8 cellular contexts compared by ENCODE assay signal in the genomic region with DNA sequence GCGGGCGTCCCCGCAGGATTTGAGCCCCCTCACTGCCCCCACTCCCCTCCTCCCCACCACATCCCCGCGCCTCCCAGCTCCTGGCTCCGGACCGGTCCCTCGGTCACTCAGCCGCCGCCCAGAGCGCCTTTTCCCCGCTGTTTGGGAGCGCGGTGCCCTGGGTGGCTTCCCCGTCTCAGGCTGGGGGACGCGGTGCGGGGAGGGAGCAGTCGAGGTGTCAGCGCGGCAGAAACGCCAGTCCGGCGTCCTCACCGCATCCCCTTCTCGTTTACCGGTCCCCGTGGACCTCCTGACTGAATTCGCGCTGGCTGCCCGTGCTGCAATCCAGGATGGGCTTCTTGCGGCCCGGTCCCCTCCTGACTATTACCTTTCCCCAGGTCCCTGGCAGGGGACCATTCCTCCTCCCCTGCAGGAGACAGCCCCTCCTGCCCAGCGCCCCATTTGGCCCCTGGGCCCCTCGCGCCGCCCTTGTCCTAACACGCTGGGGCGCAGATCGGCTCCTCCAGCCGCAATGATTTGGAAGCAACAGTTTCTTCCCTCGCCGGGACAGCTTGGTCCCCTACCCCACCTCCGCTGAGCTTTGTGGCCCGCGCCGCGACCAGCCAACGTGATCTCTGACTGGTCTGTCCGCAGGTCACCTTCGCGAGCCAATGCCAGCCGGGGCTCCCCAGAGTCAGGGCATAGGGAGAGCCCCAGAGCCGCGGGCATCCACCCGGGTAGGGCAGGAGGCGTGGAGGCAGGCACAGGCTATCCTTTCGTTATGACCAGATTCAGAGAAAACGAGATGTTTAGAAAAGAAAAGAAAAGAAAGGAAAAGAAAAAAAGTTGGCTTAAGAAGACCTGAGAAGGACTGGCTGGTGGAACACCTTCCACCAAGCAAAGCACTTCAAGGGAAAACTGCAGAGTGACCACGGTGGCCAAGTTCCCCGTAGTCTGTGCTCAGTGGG. TPM values are rescaled to one million over a fixed set of nuclear protein-coding genes. Genes with fewer than 3 reads are reported as not detected.
DNase-seq lines count a peak whose midpoint lies in the region; ATAC-seq and TF ChIP-seq lines count a peak whose summit lies in the region.

No MANE protein-coding gene starts in this region.

- no peak for ATAC-seq in activated naive CD8-positive, alpha-beta T cell treated with anti-CD3 and anti-CD28 coated beads, Interleukin-2, amount 50 U/mL, for 24 hours
- peak in 1 of 2 donors; percentile 10 for ATAC-seq in stimulated activated naive B cell treated with anti-CD40 and anti-IgM and Interleukin-4, amounts not matched to agents 10 μg/mL and 1 μg/mL and 100 μg/mL, for 72 hours (replicated peaks)
- ATAC-seq in HG03378 (IDR thresholded peaks at IDR 0.05; ENCODE audit: unreplicated experiment) (no peak), GM18520 (IDR thresholded peaks at IDR 0.05; ENCODE audit: unreplicated experiment) (no peak)

- peaks cover 0 to 8% (median 2%) of the 10 kb centered on the region in 7 donors for H3K9me3 Mint-ChIP-seq in CD14-positive monocyte
- no peaks in the 10 kb centered on the region for H3K9me3 Mint-ChIP-seq in activated naive CD8-positive, alpha-beta T cell treated with anti-CD3 and anti-CD28 coated beads, Interleukin-2, amount 50 U/mL, for 24 hours
- H3K9me3 Mint-ChIP-seq in stimulated activated naive B cell treated with anti-CD40 and anti-IgM and Interleukin-4, amounts not matched to agents 10 μg/mL and 1 μg/mL and 100 μg/mL, for 72 hours = no peaks in the 10 kb centered on the region

- no peak for TF ChIP-seq CTCF in CD14-positive monocyte (IDR thresholded peaks at IDR 0.05)

- DNase-seq in CD14-positive monocyte (ENCODE audit: low spot score) (no peak), HK-2 (ENCODE audit: unreplicated experiment) (peak; percentile 32), iPS-NIHi11 (ENCODE audit: low spot score) (peak; percentile 30), SW 1271 (lab: John Stamatoyannopoulos, UW) (no peak)
- peak; percentile 49 for DNase-seq in activated naive CD8-positive, alpha-beta T cell treated with anti-CD3 and anti-CD28 coated beads, Interleukin-2, amount 50 U/mL, for 24 hours
- DNase-seq in stimulated activated naive B cell treated with anti-CD40 and anti-IgM and Interleukin-4, amounts not matched to agents 10 μg/mL and 1 μg/mL and 100 μg/mL, for 72 hours = peak; percentile 51

- H3K36me3 Mint-ChIP-seq in CD14-positive monocyte = peaks cover 0 to 4% of the 10 kb centered on the region in 2 donors
- H3K36me3 Mint-ChIP-seq in activated naive CD8-positive, alpha-beta T cell treated with anti-CD3 and anti-CD28 coated beads, Interleukin-2, amount 50 U/mL, for 24 hours (ENCODE audit: low read depth) = peaks cover 4% of the 10 kb centered on the region
- H3K36me3 Mint-ChIP-seq in stimulated activated naive B cell treated with anti-CD40 and anti-IgM and Interleukin-4, amounts not matched to agents 10 μg/mL and 1 μg/mL and 100 μg/mL, for 72 hours = peaks cover 45 to 48% of the 10 kb centered on the region in 2 donors

- peak overlapping the region; percentile 91 to 96 for H3K4me3 Mint-ChIP-seq in CD14-positive monocyte
- peak overlapping the region; percentile 90 for H3K4me3 Mint-ChIP-seq in activated naive CD8-positive, alpha-beta T cell treated with anti-CD3 and anti-CD28 coated beads, Interleukin-2, amount 50 U/mL, for 24 hours
- peak overlapping the region; percentile 91 to 98 for H3K4me3 Mint-ChIP-seq in stimulated activated naive B cell treated with anti-CD40 and anti-IgM and Interleukin-4, amounts not matched to agents 10 μg/mL and 1 μg/mL and 100 μg/mL, for 72 hours

- intact Hi-C loops in CD14-positive monocyte (cut with micrococcal nuclease) = loop anchor here in 1 of 2 donors (5.0 kb wide), 1 partner anchor 42 kb away; no protein-coding TSS in a partner anchor

- H3K27me3 Mint-ChIP-seq in CD14-positive monocyte (ENCODE audit: low read depth in 3 of 3) = peaks cover 28 to 46% (median 38%) of the 10 kb centered on the region in 3 donors
- peaks cover 15% of the 10 kb centered on the region for H3K27me3 Mint-ChIP-seq in activated naive CD8-positive, alpha-beta T cell treated with anti-CD3 and anti-CD28 coated beads, Interleukin-2, amount 50 U/mL, for 24 hours
- no peaks in the 10 kb centered on the region for H3K27me3 Mint-ChIP-seq in stimulated activated naive B cell treated with anti-CD40 and anti-IgM and Interleukin-4, amounts not matched to agents 10 μg/mL and 1 μg/mL and 100 μg/mL, for 72 hours

- peaks cover 45% of the 10 kb centered on the region for H3K4me1 Mint-ChIP-seq in CD14-positive monocyte
- peaks cover 32% of the 10 kb centered on the region for H3K4me1 Mint-ChIP-seq in activated naive CD8-positive, alpha-beta T cell treated with anti-CD3 and anti-CD28 coated beads, Interleukin-2, amount 50 U/mL, for 24 hours
- H3K4me1 Mint-ChIP-seq in stimulated activated naive B cell treated with anti-CD40 and anti-IgM and Interleukin-4, amounts not matched to agents 10 μg/mL and 1 μg/mL and 100 μg/mL, for 72 hours = peaks cover 41 to 69% of the 10 kb centered on the region in 2 donors

- H3K27ac Mint-ChIP-seq in CD14-positive monocyte = peak overlapping the region in 2 of 7 donors; percentile 42 to 68
- peak overlapping the region; percentile 82 for H3K27ac Mint-ChIP-seq in activated naive CD8-positive, alpha-beta T cell treated with anti-CD3 and anti-CD28 coated beads, Interleukin-2, amount 50 U/mL, for 24 hours
- peak overlapping the region; percentile 99 for H3K27ac Mint-ChIP-seq in stimulated activated naive B cell treated with anti-CD40 and anti-IgM and Interleukin-4, amounts not matched to agents 10 μg/mL and 1 μg/mL and 100 μg/mL, for 72 hours

RNA-seq across cellular contexts. Expression of gene ANKRD33B, which starts 1.2 kb away (rescaled TPM):
- polyA plus RNA-seq in CD14-positive monocyte = not detected

Comparison
In these comparisons a context has a peak if more than half of its experiments do, and no peak if none do; other contexts are left out.
1. DNase-seq: peak in HK-2 (single experiment), activated naive CD8-positive, alpha-beta T cell treated with anti-CD3 and anti-CD28 coated beads, Interleukin-2, amount 50 U/mL, for 24 hours (single experiment), iPS-NIHi11 (single experiment) and stimulated activated naive B cell treated with anti-CD40 and anti-IgM and Interleukin-4, amounts not matched to agents 10 μg/mL and 1 μg/mL and 100 μg/mL, for 72 hours (single experiment); none in CD14-positive monocyte (single experiment) and SW 1271 (0 of 2).
2. Peak in every context shown above with its lines, with median percentiles within 50 percentile points of each other: H3K4me3 Mint-ChIP-seq.